Comparison of ENCODE assay signal across 8 cellular contexts in the genomic region with DNA sequence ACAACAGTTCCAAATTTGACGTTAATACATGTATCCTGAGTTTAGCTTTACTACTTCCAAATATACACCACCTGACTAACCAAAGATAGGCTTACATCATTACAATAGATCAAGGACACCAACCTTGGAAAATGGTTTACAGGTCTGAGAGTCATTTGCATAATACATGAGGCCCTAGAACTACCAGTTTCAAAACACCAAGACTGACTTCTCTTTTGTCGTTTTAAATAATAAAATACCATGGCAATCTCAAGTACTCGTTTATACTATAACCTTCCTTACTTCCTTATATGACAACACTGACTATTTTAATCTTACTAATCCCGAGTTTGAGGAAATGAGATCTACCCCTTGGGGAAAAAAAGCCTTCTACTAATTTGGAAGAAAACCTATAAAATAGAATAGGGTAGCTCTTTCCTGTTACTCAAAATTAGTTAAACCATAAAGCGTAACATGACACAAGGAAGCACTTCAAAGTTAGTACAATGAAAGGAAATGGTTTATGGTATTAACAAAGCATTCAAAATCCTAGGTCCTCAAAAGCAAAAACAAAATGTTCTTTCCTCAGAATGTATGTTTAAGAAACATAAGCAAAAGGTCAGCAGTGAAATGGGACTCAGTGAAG. TPM values are rescaled to one million over a fixed set of nuclear protein-coding genes. Genes with fewer than 3 reads are reported as not detected.
DNase-seq lines count a peak whose midpoint lies in the region; ATAC-seq and TF ChIP-seq lines count a peak whose summit lies in the region.

No MANE protein-coding gene starts in this region.

- no peaks in the 10 kb centered on the region for H3K9me2 ChIP-seq in GM23338 (ENCODE audit: insufficient read depth)

- ATAC-seq in GM19324 (IDR thresholded peaks at IDR 0.05; ENCODE audit: low FRiP score, unreplicated experiment) (peak; percentile 64), HG02870 (IDR thresholded peaks at IDR 0.05; ENCODE audit: unreplicated experiment) (peak; percentile 92), gastrocnemius medialis (no peak), GM23338 (no peak)

- H3K36me3 Mint-ChIP-seq in GM23338 (ENCODE audit: low read depth): peaks cover 48% of the 10 kb centered on the region; the same call in 2 of the 3 replicates

- intact Hi-C loops in gastrocnemius medialis (cut with DNase I; ENCODE audit: low total_unique reads): no loop called here

- H3K9me3 Mint-ChIP-seq in GM23338: no peaks in the 10 kb centered on the region

- DNase-seq in NCI-H526 treated with DMSO at 0.1 percent for 48 hours (lab: John Stamatoyannopoulos, UW): peak; percentile 17
- DNase-seq in gastrocnemius medialis: no peak
- DNase-seq in NCI-H2107 treated with DMSO at 0.1 percent for 48 hours (lab: John Stamatoyannopoulos, UW; ENCODE audit: unreplicated experiment): no peak
- DNase-seq in GM23338 (ENCODE audit: low spot score): no peak
- DNase-seq in medulla oblongata (ENCODE audit: extremely low spot score): no peak
- no peak for DNase-seq in activated effector memory CD4-positive, alpha-beta T cell treated with anti-CD3 and anti-CD28 coated beads, Interleukin-2, amount 50 U/mL, for 16 hours

- H3K79me2 ChIP-seq in GM23338 (replicated peaks; ENCODE audit: insufficient read depth): peaks cover 18% of the 10 kb centered on the region; the same call in 1 of the 2 replicates

- in situ Hi-C loops in gastrocnemius medialis (cut with MboI; ENCODE audit: low sequenced_read_pairs in 4 of 4): no loop called here

- TF ChIP-seq CTCF in gastrocnemius medialis (IDR thresholded peaks at IDR 0.05 in 4 of 5, conservative IDR thresholded peaks at IDR 0.05 in 1 of 5) (no peak), GM23338 (conservative IDR thresholded peaks at IDR 0.05; ENCODE audit: low read depth in 2 of 2) (no peak)

- no peaks in the 10 kb centered on the region for H3F3A ChIP-seq in GM23338 (replicated peaks; ENCODE audit: low read depth)

- H2AFZ ChIP-seq in GM23338: no peak overlapping the region

- H3K27me3 Mint-ChIP-seq in GM23338 (ENCODE audit: insufficient read depth, low read depth, poor library complexity): no peaks in the 10 kb centered on the region

- H4K20me1 ChIP-seq in GM23338 (replicated peaks; ENCODE audit: insufficient read depth): no peaks in the 10 kb centered on the region; the same call in 1 of the 2 replicates

- H3K4me2 ChIP-seq in GM23338: no peak overlapping the region

- peak overlapping the region in 3 of 4 donors; percentile 13 to 46 (median 15) for H3K27ac ChIP-seq in gastrocnemius medialis
- H3K27ac ChIP-seq in GM23338 (ENCODE audit: low read depth): no peak overlapping the region

- no peak overlapping the region for H3K27ac Mint-ChIP-seq in GM23338

- H3K4me3 ChIP-seq in gastrocnemius medialis (no peak overlapping the region), GM23338 (no peak overlapping the region)

- H3K4me1 Mint-ChIP-seq in GM23338: no peaks in the 10 kb centered on the region

- H3K36me3 ChIP-seq in gastrocnemius medialis (peaks cover 0 to 70% of the 10 kb centered on the region in 2 donors), GM23338 (ENCODE audit: insufficient read depth) (peaks cover 13% of the 10 kb centered on the region; the same call in 1 of the 2 replicates)

- H3K9me3 ChIP-seq in gastrocnemius medialis: no peaks in the 10 kb centered on the region

- no peaks in the 10 kb centered on the region for H3K27me3 ChIP-seq in gastrocnemius medialis
- H3K27me3 ChIP-seq in GM23338 (ENCODE audit: insufficient read depth): no peaks in the 10 kb centered on the region

- peaks cover 0 to 7% of the 10 kb centered on the region in 2 donors for H3K4me1 ChIP-seq in gastrocnemius medialis
- H3K4me1 ChIP-seq in GM23338 (ENCODE audit: insufficient read depth): no peaks in the 10 kb centered on the region

- H3K4me3 Mint-ChIP-seq in GM23338: no peak overlapping the region

- no peak for TF ChIP-seq POLR2A in gastrocnemius medialis (IDR thresholded peaks at IDR 0.05)

TF ChIP-seq in GM23338, 12 proteins besides CTCF, POLR2A, EP300 and RAD21 (continues in another document):
- TF ChIP-seq POLR2AphosphoS5 (IDR thresholded peaks at IDR 0.05; ENCODE audit: low read depth) (no peak), NANOG (IDR thresholded peaks at IDR 0.05; ENCODE audit: borderline replicate concordance) (no peak), JUNB (IDR thresholded peaks at IDR 0.05; ENCODE audit: unreplicated experiment) (no peak), ZNF114 (CRISPR knock-in tag; IDR thresholded peaks at IDR 0.05) (no peak), ZNF462 (CRISPR knock-in tag; IDR thresholded peaks at IDR 0.05) (no peak)

RNA-seq across cellular contexts. Expression of gene UBQLN1, which starts 42.1 kb away (rescaled TPM):
- total RNA-seq in gastrocnemius medialis: 100 to 1,000 TPM; 202 to 266 (median 231) TPM
- total RNA-seq in GM23338 (2014; rRNA removed; shearing (Covaris generic)): 155 and 168 TPM in 2 replicates
- polyA plus RNA-seq in GM23338 (2016; fragmentation: Nextera tagmentation; extraction: Ambion mirVana): 78.2 and 90.5 TPM in 2 replicates

RNA-seq across cellular contexts. Expression of gene IDNK, which starts 42.7 kb away (rescaled TPM):
- total RNA-seq in gastrocnemius medialis: 1 to 10 TPM in 2 of 4 donors, under 1 TPM in 1, not detected in 1; 0.60 to 2.9 (median 2.5) TPM
- total RNA-seq in GM23338 (2014; rRNA removed; shearing (Covaris generic)): 0.21 TPM in 1 of 2 replicates, not detected in the other
- polyA plus RNA-seq in GM23338 (2016; fragmentation: Nextera tagmentation; extraction: Ambion mirVana): 0.94 and 1.7 TPM in 2 replicates

Comparison
In these comparisons a context has a peak if more than half of its experiments do, and no peak if none do; other contexts are left out.
1. ATAC-seq: peak in GM19324 (single experiment) and HG02870 (single experiment); none in gastrocnemius medialis (0 of 2) and GM23338 (single experiment).